17 cellular contexts compared by ENCODE assay signal in the genomic region with DNA sequence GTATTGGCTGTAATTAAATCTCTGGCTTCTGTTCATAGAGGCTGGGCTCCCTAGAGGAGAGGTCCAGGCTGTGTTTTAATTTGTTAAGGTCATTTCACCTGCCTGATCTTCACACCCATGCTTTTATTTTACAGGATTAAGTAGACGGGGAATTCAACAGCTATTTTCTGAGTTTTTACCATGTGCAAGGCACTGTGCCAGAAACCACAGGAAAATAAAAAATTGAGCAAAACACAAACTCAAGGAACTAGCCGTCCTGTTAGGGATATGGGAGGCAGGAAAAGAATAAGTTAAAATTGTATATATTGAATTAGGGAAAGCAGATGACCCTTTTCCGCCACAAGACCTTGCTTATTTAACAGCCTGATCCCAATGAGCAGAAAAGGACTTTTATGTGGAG. TPM values are rescaled to one million over a fixed set of nuclear protein-coding genes. Genes with fewer than 3 reads are reported as not detected.
A peak's percentile ranks its signal among the peaks of the same experiment; 100 is the strongest.
DNase-seq lines count a peak whose midpoint lies in the region; ATAC-seq and TF ChIP-seq lines count a peak whose summit lies in the region.
"Had no signal": no experiment of that assay in that cellular context is flagged by ENCODE, and none has a peak within 500 bp of the region (broad histone marks: within the 10 kb centered on the region; RNA-seq: fewer than 3 reads in every experiment).

No MANE protein-coding gene starts in this region.

- peaks cover 15% of the 10 kb centered on the region for H3K4me1 ChIP-seq in IMR-90 (ENCODE audit: control insufficient read depth, insufficient read depth, low read length)
- peaks cover 5 to 8% of the 10 kb centered on the region in 2 experiments for H3K4me1 ChIP-seq in trophoblast cell (ENCODE audit: control insufficient read depth in 1 of 2, insufficient read depth in 2 of 2, low read length in 2 of 2)

- dilution Hi-C loops in IMR-90 (cut with HindIII; ENCODE audit: low sequenced_read_pairs, unreplicated experiment), result no loop called here

- H2BK5ac ChIP-seq in IMR-90 (ENCODE audit: low read depth, low read length, poor library complexity, severe bottlenecking) (no peak overlapping the region), trophoblast cell (ENCODE audit: low read depth, low read length, poor library complexity) (no peak overlapping the region)

- H3K9ac ChIP-seq in IMR-90 (ENCODE audit: low read depth, low read length) (no peak overlapping the region), trophoblast cell (ENCODE audit: low read length) (no peak overlapping the region)
- H3K9ac ChIP-seq: BLaER1 had no signal

- H3K27me3 ChIP-seq in IMR-90 (ENCODE audit: control insufficient read depth, insufficient read depth, low read length), result no peaks in the 10 kb centered on the region
- no peaks in the 10 kb centered on the region for H3K27me3 ChIP-seq in trophoblast cell (ENCODE audit: insufficient read depth, low read length)
- H3K27me3 ChIP-seq: BLaER1 had no signal

- H3K36me3 Mint-ChIP-seq in mesothelial cell of epicardium, result peaks cover 20% of the 10 kb centered on the region
- H3K36me3 Mint-ChIP-seq: CD14-positive monocyte; CD4-positive, alpha-beta memory T cell; IgD-negative memory B cell had no signal

- 0 out of 2 replicates have a peak, but pooled peaks cover 10% of the 10 kb centered on the region for H3K9me1 ChIP-seq in IMR-90 (ENCODE audit: insufficient read depth, low read length)

- H2AK5ac ChIP-seq in IMR-90 (ENCODE audit: low read depth, low read length) (no peak overlapping the region), trophoblast cell (ENCODE audit: low read length) (no peak overlapping the region)

- CTCF ChIA-PET in IMR-90 (lab: Yijun Ruan, JAX), result no interaction called here

- no TSS peak for BruUV-seq in IMR-90 (replicated peaks; lab: Mats Ljungman, UMichigan)

- POLR2A ChIA-PET in IMR-90 (lab: Charles Lee; ENCODE audit: unreplicated experiment), result no interaction called here

- H2BK120ac ChIP-seq in IMR-90 (ENCODE audit: low read depth, low read length) (no peak overlapping the region), trophoblast cell (ENCODE audit: insufficient read depth, low read length, poor library complexity) (no peak overlapping the region)

- ATAC-seq in IMR-90 (ENCODE audit: low read depth) (no peak), HG02852 (IDR thresholded peaks at IDR 0.05; ENCODE audit: unreplicated experiment) (no peak)

- no peaks in the 10 kb centered on the region for H3K27me3 Mint-ChIP-seq in mesothelial cell of epicardium (ENCODE audit: low read depth)

- H2AK9ac ChIP-seq in IMR-90 (replicated peaks; ENCODE audit: low read depth, low read length, poor library complexity), result no peak overlapping the region

- no peak overlapping the region for H3K4me3 Mint-ChIP-seq in mesothelial cell of epicardium
- H3K4me3 Mint-ChIP-seq: CD14-positive monocyte; CD4-positive, alpha-beta memory T cell; H9; IgD-negative memory B cell had no signal

- H3K36me3 ChIP-seq in IMR-90 (ENCODE audit: control insufficient read depth, insufficient read depth, low read length), result peaks cover under 1% of the 10 kb centered on the region; the same call in 1 of the 2 replicates
- no peaks in the 10 kb centered on the region for H3K36me3 ChIP-seq in trophoblast cell (ENCODE audit: control insufficient read depth in 1 of 2, insufficient read depth in 2 of 2, low read length in 2 of 2)
- H3K36me3 ChIP-seq: BLaER1 had no signal

- no peak overlapping the region for H2BK20ac ChIP-seq in IMR-90 (ENCODE audit: low read depth, low read length)

- H3K4me1 Mint-ChIP-seq in mesothelial cell of epicardium, result peaks cover 54% of the 10 kb centered on the region
- H3K4me1 Mint-ChIP-seq: CD14-positive monocyte; CD4-positive, alpha-beta memory T cell; IgD-negative memory B cell had no signal

- no peak overlapping the region for H3K4me3 ChIP-seq in IMR-90 (ENCODE audit: insufficient read depth, low read depth, low read length)
- no peak overlapping the region for H3K4me3 ChIP-seq in choroid plexus epithelial cell (ENCODE audit: low read depth, low read length)
- no peak overlapping the region for H3K4me3 ChIP-seq in trophoblast cell (ENCODE audit: low read depth, low read length)
- H3K4me3 ChIP-seq: BLaER1 had no signal

- H3K9me3 Mint-ChIP-seq in mesothelial cell of epicardium, result peaks cover 21% of the 10 kb centered on the region

- no peak overlapping the region for H4K12ac ChIP-seq in trophoblast cell (ENCODE audit: low read depth, low read length)

- H4K5ac ChIP-seq in IMR-90 (ENCODE audit: low read depth, low read length), result no peak overlapping the region

- no peaks in the 10 kb centered on the region for H3K79me2 ChIP-seq in trophoblast cell (ENCODE audit: control insufficient read depth, insufficient read depth, low read length, poor library complexity)

- H3K18ac ChIP-seq in IMR-90 (ENCODE audit: low read depth, low read length) (no peak overlapping the region; the same call in 1 of the 2 replicates), trophoblast cell (ENCODE audit: low read length) (no peak overlapping the region)

- DNase-seq in IMR-90 (no peak), choroid plexus epithelial cell (ENCODE audit: low read depth) (peak; percentile 67), mesothelial cell of epicardium (ENCODE audit: low spot score in 2 of 2, unreplicated experiment in 2 of 2) (no peak), hepatic stellate cell (ENCODE audit: low spot score) (no peak), trophoblast cell (no peak), ureter (ENCODE audit: low spot score) (no peak)
- DNase-seq: ACHN; CD4-positive, alpha-beta memory T cell; DMS153; DMS79; GDM1; H9; KBM-7 had no signal

- TF ChIP-seq RAD21 in IMR-90 (IDR thresholded peaks at IDR 0.05; ENCODE audit: low read length), result no peak

- H4K20me1 ChIP-seq in IMR-90 (ENCODE audit: insufficient read depth, low read length), result no peaks in the 10 kb centered on the region

- H2BK12ac ChIP-seq in trophoblast cell (ENCODE audit: low read length), result no peak overlapping the region

- H3K27ac Mint-ChIP-seq in mesothelial cell of epicardium, result peak overlapping the region; percentile 30
- H3K27ac Mint-ChIP-seq: CD14-positive monocyte; CD4-positive, alpha-beta memory T cell; H9; IgD-negative memory B cell had no signal

- no peak for TF ChIP-seq POLR2A in IMR-90 (IDR thresholded peaks at IDR 0.05; ENCODE audit: low read depth, low read length)

- H3K27ac ChIP-seq in IMR-90 (ENCODE audit: insufficient read depth, low read length) (no peak overlapping the region), trophoblast cell (ENCODE audit: low read depth, low read length) (no peak overlapping the region)
- H3K27ac ChIP-seq: BLaER1 had no signal

- no peak overlapping the region for H4K8ac ChIP-seq in IMR-90 (ENCODE audit: low read depth in 2 of 2, low read length in 2 of 2)
- H4K8ac ChIP-seq in trophoblast cell (ENCODE audit: low read depth, low read length), result no peak overlapping the region

- WGBS in IMR-90 (ENCODE audit: extremely low coverage in 2 of 2, insufficient read length in 1 of 2), 2 experiments, result no CpG with 5 or more reads among the region's 3 CpGs
- WGBS in trophoblast cell (ENCODE audit: extremely low coverage, insufficient coverage, insufficient read length), result no CpG with 5 or more reads among the region's 3 CpGs

- H3K79me1 ChIP-seq in IMR-90 (ENCODE audit: low read depth in 1 of 2, low read length in 2 of 2) (peaks cover 39 to 82% of the 10 kb centered on the region in 2 experiments), trophoblast cell (ENCODE audit: low read length) (peaks cover 4% of the 10 kb centered on the region)

- H3K23ac ChIP-seq in IMR-90 (ENCODE audit: low read depth, low read length), result no peak overlapping the region
- H3K23ac ChIP-seq in trophoblast cell (ENCODE audit: low read length), result no peak overlapping the region

- H2AFZ ChIP-seq in IMR-90 (replicated peaks; ENCODE audit: low read length, poor library complexity) (no peak overlapping the region), trophoblast cell (ENCODE audit: insufficient read depth, low read length, poor library complexity) (no peak overlapping the region)

- H3K14ac ChIP-seq in IMR-90 (replicated peaks; ENCODE audit: low read depth, low read length) (no peak overlapping the region), trophoblast cell (ENCODE audit: low read length) (no peak overlapping the region)

- intact Hi-C loops in IMR-90 (cut with micrococcal nuclease), result no loop called here

- H3K4me2 ChIP-seq in IMR-90 (ENCODE audit: low read depth, low read length), result no peak overlapping the region
- no peak overlapping the region for H3K4me2 ChIP-seq in trophoblast cell (ENCODE audit: low read length)
- H3K4me2 ChIP-seq: BLaER1 had no signal

- H3K4ac ChIP-seq in IMR-90 (ENCODE audit: low read depth, low read length) (no peak overlapping the region), trophoblast cell (ENCODE audit: low read depth, low read length) (no peak overlapping the region)

- H3K56ac ChIP-seq in IMR-90 (ENCODE audit: extremely low read depth, insufficient read depth, low read length), result no peak overlapping the region

- in situ Hi-C loops in IMR-90 (cut with MboI; ENCODE audit: low sequenced_read_pairs), result no loop called here

- TF ChIP-seq CTCF in IMR-90 (conservative IDR thresholded peaks at IDR 0.05; ENCODE audit: low read depth, low read length) (no peak), choroid plexus epithelial cell (conservative IDR thresholded peaks at IDR 0.05; ENCODE audit: low read depth, low read length) (no peak), mesothelial cell of epicardium (IDR thresholded peaks at IDR 0.05; ENCODE audit: unreplicated experiment) (no peak)

- 0 out of 3 replicates have a peak overlapping the region, but pooled peaks have one; percentile 7 for H2BK15ac ChIP-seq in IMR-90 (ENCODE audit: low read depth, low read length)

- H4K91ac ChIP-seq in IMR-90 (ENCODE audit: insufficient read depth, low read depth, low read length) (no peak overlapping the region), trophoblast cell (ENCODE audit: low read depth, low read length) (no peak overlapping the region)

- H3K9me3 ChIP-seq in IMR-90 (ENCODE audit: control insufficient read depth, insufficient read depth, low read length) (peaks cover under 1% of the 10 kb centered on the region; the same call in 1 of the 2 replicates), trophoblast cell (ENCODE audit: insufficient read depth, low read depth, low read length) (no peaks in the 10 kb centered on the region)

TF ChIP-seq in IMR-90, 13 proteins besides CTCF, POLR2A, EP300 and RAD21 (continues in another document):
- TF ChIP-seq, protein P1, sequence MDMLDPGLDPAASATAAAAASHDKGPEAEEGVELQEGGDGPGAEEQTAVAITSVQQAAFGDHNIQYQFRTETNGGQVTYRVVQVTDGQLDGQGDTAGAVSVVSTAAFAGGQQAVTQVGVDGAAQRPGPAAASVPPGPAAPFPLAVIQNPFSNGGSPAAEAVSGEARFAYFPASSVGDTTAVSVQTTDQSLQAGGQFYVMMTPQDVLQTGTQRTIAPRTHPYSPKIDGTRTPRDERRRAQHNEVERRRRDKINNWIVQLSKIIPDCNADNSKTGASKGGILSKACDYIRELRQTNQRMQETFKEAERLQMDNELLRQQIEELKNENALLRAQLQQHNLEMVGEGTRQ (IDR thresholded peaks at IDR 0.05; ENCODE audit: low read depth, low read length), result no peak

RNA-seq across cellular contexts. Expression of a gene that starts 29.1 kb away (rescaled TPM):
- total RNA-seq in IMR-90 (2012; rRNA removed), result 7.5 and 9.0 TPM in 2 replicates
- 8.8 and 11.9 TPM in 2 replicates for polyA plus RNA-seq in IMR-90 (2012; rRNA removed)
- 4.1 and 14.2 TPM in 2 replicates for polyA plus RNA-seq in IMR-90 (2012; cell fraction: cytosol; rRNA removed)
- 16.3 and 27.2 TPM in 2 replicates for polyA plus RNA-seq in IMR-90 (2012; cell fraction: nucleus; rRNA removed; ENCODE audit: low replicate concordance)
- 8.8 to 10.2 TPM (median 10.2 TPM) in 3 replicates for total RNA-seq in mesothelial cell of epicardium
- 9.2 and 9.9 TPM in 2 replicates for polyA plus RNA-seq in trophoblast cell (2013)
- total RNA-seq in ureter, result not detected
- polyA plus RNA-seq: CD14-positive monocyte had no signal
